8 cellular contexts compared by ENCODE assay signal in genomic region chr10:44030132-44030531, GRCh38.
DNase-seq lines count a peak whose midpoint lies in the region; ATAC-seq and TF ChIP-seq lines count a peak whose summit lies in the region.

No MANE protein-coding gene starts in this region.

- H3K9me3 ChIP-seq in heart right ventricle = no peaks in the 10 kb centered on the region

- no peak overlapping the region for H3K4me3 Mint-ChIP-seq in glutamatergic neuron (ENCODE audit: unreplicated experiment)

- no peaks in the 10 kb centered on the region for H3K27me3 ChIP-seq in heart right ventricle

- peak overlapping the region in 1 of 10 donors; percentile 45 for H3K27ac ChIP-seq in heart right ventricle

- H3K9me3 Mint-ChIP-seq in glutamatergic neuron (ENCODE audit: unreplicated experiment) = no peaks in the 10 kb centered on the region

- H3K36me3 ChIP-seq in heart right ventricle = no peaks in the 10 kb centered on the region

- peaks cover 5% of the 10 kb centered on the region for H3K4me1 Mint-ChIP-seq in glutamatergic neuron (ENCODE audit: low read depth, unreplicated experiment)

- peaks cover 0 to 13% (median 0%) of the 10 kb centered on the region in 9 donors for H3K4me1 ChIP-seq in heart right ventricle

- ATAC-seq in heart right ventricle (peak in 2 of 8 donors; percentile 11 to 47), Right ventricle myocardium inferior (no peak), HG03108 (IDR thresholded peaks at IDR 0.05; ENCODE audit: unreplicated experiment) (peak; percentile 83)
- ATAC-seq in stimulated activated naive CD8-positive, alpha-beta T cell treated with anti-CD3 and anti-CD28 coated beads, Interleukin-15, Interleukin-2, amounts not matched to agents 100 U/mL and 50 U/mL, for 24 hours = no peak

- no peak overlapping the region for H3K4me3 ChIP-seq in heart right ventricle

- DNase-seq in heart right ventricle = no peak
- no peak for DNase-seq in Right ventricle myocardium inferior (ENCODE audit: missing footprints)
- peak; percentile 23 to 31 for DNase-seq in activated T-cell treated with anti-CD3 and anti-CD28 coated beads, Interleukin-2, amount 50 U/mL, for 48 hours
- peak; percentile 13 for DNase-seq in stimulated activated naive CD8-positive, alpha-beta T cell treated with anti-CD3 and anti-CD28 coated beads, Interleukin-15, Interleukin-2, amounts not matched to agents 100 U/mL and 50 U/mL, for 24 hours
- no peak for DNase-seq in middle frontal gyrus (ENCODE audit: extremely low spot score, low spot score)
- no peak for DNase-seq in C1 segment of cervical spinal cord (lab: John Stamatoyannopoulos, UW)
- DNase-seq in glutamatergic neuron = no peak

- TF ChIP-seq CTCF in heart right ventricle (IDR thresholded peaks at IDR 0.05) (peak in 6 of 9 donors; percentile 18 to 46 (median 32)), glutamatergic neuron (IDR thresholded peaks at IDR 0.05; ENCODE audit: partially characterized antibody, unreplicated experiment) (no peak)

- WGBS in heart right ventricle, 2 donors = 82 to 90% methylated on average over 4 of the region's 4 CpGs

- H3K27me3 Mint-ChIP-seq in glutamatergic neuron (ENCODE audit: unreplicated experiment) = peaks cover 2% of the 10 kb centered on the region

- intact Hi-C loops in heart right ventricle (cut with DNase I) = loop anchor here in 1 of 10 donors (10.0 kb wide), 1 partner anchor 355 kb away; no protein-coding TSS in a partner anchor
- intact Hi-C loops in Right ventricle myocardium inferior (cut with DNase I) = no loop called here

- no peaks in the 10 kb centered on the region for H3K36me3 Mint-ChIP-seq in glutamatergic neuron (ENCODE audit: unreplicated experiment)

- no peak overlapping the region for H3K27ac Mint-ChIP-seq in glutamatergic neuron (ENCODE audit: unreplicated experiment)

Comparison
In these comparisons a context has a peak if more than half of its experiments do, and no peak if none do; other contexts are left out.
1. DNase-seq: peak in activated T-cell treated with anti-CD3 and anti-CD28 coated beads, Interleukin-2, amount 50 U/mL, for 48 hours (2 of 2) and stimulated activated naive CD8-positive, alpha-beta T cell treated with anti-CD3 and anti-CD28 coated beads, Interleukin-15, Interleukin-2, amounts not matched to agents 100 U/mL and 50 U/mL, for 24 hours (single experiment); none in heart right ventricle (0 of 2), Right ventricle myocardium inferior (single experiment), middle frontal gyrus (single experiment), C1 segment of cervical spinal cord (0 of 14) and glutamatergic neuron (single experiment).